In the genomic region with DNA sequence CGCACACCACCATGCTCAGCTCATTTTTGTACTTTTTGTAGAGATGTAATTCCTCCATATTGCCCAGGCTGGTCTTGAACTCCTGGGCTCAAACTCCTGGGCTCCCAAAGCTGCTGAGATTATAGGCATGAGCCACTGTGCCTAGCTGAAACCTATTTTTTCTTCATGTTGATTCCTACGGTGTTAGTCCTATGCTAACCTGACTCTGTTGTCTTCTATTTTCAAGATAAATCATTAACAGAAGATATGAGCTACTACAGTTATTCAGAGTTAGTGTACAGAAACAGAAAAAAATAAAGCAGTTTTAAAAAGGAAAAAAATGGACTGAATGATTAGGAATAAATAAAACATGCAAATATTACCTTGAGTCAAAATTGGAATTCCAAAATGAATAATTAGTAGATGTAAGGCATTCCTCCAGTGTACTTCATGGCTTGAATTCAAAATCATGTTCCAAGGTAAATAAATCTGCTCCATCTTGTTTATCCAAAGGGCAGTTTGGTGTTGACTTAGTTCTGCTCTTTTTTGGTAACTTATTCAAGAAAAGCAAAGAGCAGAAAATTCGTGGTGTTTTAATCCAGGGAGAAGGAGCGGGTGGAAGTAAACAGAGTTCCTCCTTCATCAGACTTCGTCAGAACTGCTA, we compare ENCODE assay signal across 33 cellular contexts.
DNase-seq lines count a peak whose midpoint lies in the region; ATAC-seq, FAIRE-seq and TF ChIP-seq lines count a peak whose summit lies in the region.
"Had no signal": no experiment of that assay in that cellular context is flagged by ENCODE, and none has a peak within 500 bp of the region (broad histone marks: within the 10 kb centered on the region; RNA-seq: fewer than 3 reads in every experiment).

No MANE protein-coding gene starts in this region.

- no peak overlapping the region for H3K27ac ChIP-seq in HEK293 (ENCODE audit: extremely low read depth, low read depth, low read length)
- H3K27ac ChIP-seq in kidney (ENCODE audit: low read depth in 2 of 2, low read length in 2 of 2), result peak overlapping the region in 1 of 2 donors; percentile 60
- peak overlapping the region; percentile 4 to 51 for H3K27ac ChIP-seq in testis
- H3K27ac ChIP-seq: BLaER1 treated with 17β-estradiol and CSF1 and Interleukin-3, amounts not matched to agents 10 nM and 100 nM; esophagus squamous epithelium; gastrocnemius medialis; SK-N-MC had no signal

- H3K36me3 Mint-ChIP-seq in natural killer cell treated with Interleukin-12 subunit alpha and Interleukin-12 subunit beta and Interleukin-15 and Interleukin-18, amount 100 ng/mL, for 72 hours, result no peaks in the 10 kb centered on the region
- H3K36me3 Mint-ChIP-seq: activated naive CD8-positive, alpha-beta T cell treated with anti-CD3 and anti-CD28 coated beads for 36 hours; brain; mesothelial cell of epicardium; type B pancreatic cell; WTC11 had no signal

- no peaks in the 10 kb centered on the region for H3K27me3 Mint-ChIP-seq in natural killer cell treated with Interleukin-12 subunit alpha and Interleukin-12 subunit beta and Interleukin-15 and Interleukin-18, amount 100 ng/mL, for 72 hours
- H3K27me3 Mint-ChIP-seq: activated T-cell treated with anti-CD3 and anti-CD28 coated beads, Interleukin-2, amount 50 U/mL, for 24 hours; progenitor cell of endocrine pancreas; type B pancreatic cell had no signal

- in situ Hi-C loops in astrocyte of the spinal cord (cut with HindIII; ENCODE audit: low sequenced_read_pairs) (no loop called here), HAP-1 (cut with MboI; ENCODE audit: low sequenced_read_pairs) (no loop called here)

- TF ChIP-seq CTCF in HEK293 (tag by site-specific recombination; IDR thresholded peaks at IDR 0.05) (no peak), astrocyte of the spinal cord (IDR thresholded peaks at IDR 0.05; ENCODE audit: low read depth, low read length) (no peak), kidney (IDR thresholded peaks at IDR 0.05; ENCODE audit: borderline replicate concordance, extremely low read depth, insufficient read depth) (no peak), testis (IDR thresholded peaks at IDR 0.05) (no peak)

- no peak for TF ChIP-seq POLR2A in testis (IDR thresholded peaks at IDR 0.05)

- no peak overlapping the region for H3K9ac ChIP-seq in kidney (ENCODE audit: low read length in 2 of 2)
- H3K9ac ChIP-seq: BLaER1 treated with 17β-estradiol and CSF1 and Interleukin-3, amounts not matched to agents 10 nM and 100 nM had no signal

- POLR2A ChIA-PET in HEK293 (lab: Yijun Ruan, JAX), result no interaction called here

- intact Hi-C loops in kidney (cut with DNase I), result no loop called here
- intact Hi-C loops in testis (cut with DNase I; ENCODE audit: low total_unique reads), result no loop called here

- DNase-seq in astrocyte of the spinal cord (ENCODE audit: low read depth, low spot score), result peak; percentile 7
- DNase-seq in kidney, result no peak
- DNase-seq in testis, result no peak
- DNase-seq in MG63, result no peak
- no peak for DNase-seq in HAP-1 (ENCODE audit: low spot score in 2 of 2)
- no peak for DNase-seq in natural killer cell treated with Interleukin-12 subunit alpha and Interleukin-12 subunit beta and Interleukin-15 and Interleukin-18, amount 100 ng/mL, for 72 hours (ENCODE audit: low spot score)
- no peak for DNase-seq in NCI-H2029 treated with DMSO at 0.1 percent for 48 hours (lab: John Stamatoyannopoulos, UW)
- DNase-seq: activated CD4-positive, alpha-beta T cell treated with anti-CD3 and anti-CD28 coated beads, Interleukin-2, amount 50 U/mL, for 1 hour; activated gamma-delta T cell; activated naive CD8-positive, alpha-beta T cell treated with anti-CD3 and anti-CD28 coated beads for 36 hours; activated T-cell treated with anti-CD3 and anti-CD28 coated beads, Interleukin-2, amount 50 U/mL, for 24 hours; DMS79; dorsolateral prefrontal cortex; esophagus squamous epithelium; gastrocnemius medialis; H9; left ventricle myocardium superior; NCI-H2029; NCI-H526; NK-92 treated with Interleukin-12 subunit alpha and Interleukin-12 subunit beta, amount 100 ng/mL, for 24 hours; stimulated activated CD4-positive, alpha-beta T cell treated with anti-CD3 and anti-CD28 coated beads, Interleukin-4, amount 100 ng/mL, for 24 hours; T-helper 1 cell had no signal

- WGBS in testis, 2 donors, result 62 to 63% methylated on average over 5 of the region's 5 CpGs

- H3K4me3 Mint-ChIP-seq in natural killer cell treated with Interleukin-12 subunit alpha and Interleukin-12 subunit beta and Interleukin-15 and Interleukin-18, amount 100 ng/mL, for 72 hours, result no peak overlapping the region
- H3K4me3 Mint-ChIP-seq: activated naive CD8-positive, alpha-beta T cell treated with anti-CD3 and anti-CD28 coated beads for 36 hours; activated T-cell treated with anti-CD3 and anti-CD28 coated beads, Interleukin-2, amount 50 U/mL, for 24 hours; brain; H9; mesothelial cell of epicardium; type B pancreatic cell; WTC11 had no signal

- FAIRE-seq in kidney (lab: Jason Lieb, UNC), result peak; percentile 44
- FAIRE-seq: endometrium, G401.6, K562 had no signal

- H3K27ac Mint-ChIP-seq in natural killer cell treated with Interleukin-12 subunit alpha and Interleukin-12 subunit beta and Interleukin-15 and Interleukin-18, amount 100 ng/mL, for 72 hours, result no peak overlapping the region
- H3K27ac Mint-ChIP-seq: activated naive CD8-positive, alpha-beta T cell treated with anti-CD3 and anti-CD28 coated beads for 36 hours; activated T-cell treated with anti-CD3 and anti-CD28 coated beads, Interleukin-2, amount 50 U/mL, for 24 hours; brain; H9; mesothelial cell of epicardium; progenitor cell of endocrine pancreas; type B pancreatic cell; WTC11 had no signal

- H3K27me3 ChIP-seq in testis (no peaks in the 10 kb centered on the region), MG63 (no peaks in the 10 kb centered on the region), HAP-1 (ENCODE audit: low read depth) (no peaks in the 10 kb centered on the region)
- H3K27me3 ChIP-seq: BLaER1 treated with 17β-estradiol and CSF1 and Interleukin-3, amounts not matched to agents 10 nM and 100 nM; dorsolateral prefrontal cortex; esophagus squamous epithelium; gastrocnemius medialis had no signal

- no peak for ATAC-seq in natural killer cell treated with Interleukin-12 subunit alpha and Interleukin-12 subunit beta and Interleukin-15 and Interleukin-18, amount 100 ng/mL, for 72 hours
- ATAC-seq: gastrocnemius medialis, K562, left ventricle myocardium superior, WTC11 had no signal

- H3K9me3 ChIP-seq in HEK293 (ENCODE audit: control insufficient read depth, insufficient read depth, low read depth, low read length) (no peaks in the 10 kb centered on the region), kidney (ENCODE audit: control insufficient read depth in 1 of 2, low read length in 2 of 2) (no peaks in the 10 kb centered on the region), testis (no peaks in the 10 kb centered on the region), MG63 (no peaks in the 10 kb centered on the region), HAP-1 (no peaks in the 10 kb centered on the region)
- H3K9me3 ChIP-seq: BLaER1 treated with 17β-estradiol and CSF1 and Interleukin-3, amounts not matched to agents 10 nM and 100 nM; esophagus squamous epithelium; gastrocnemius medialis had no signal

- CTCF ChIA-PET in HEK293 (lab: Yijun Ruan, JAX), result interaction anchor here (0.7 kb wide), 1 partner anchor 15 kb away, joined by 3 read pairs; no protein-coding TSS in a partner anchor

- H3K4me1 Mint-ChIP-seq in natural killer cell treated with Interleukin-12 subunit alpha and Interleukin-12 subunit beta and Interleukin-15 and Interleukin-18, amount 100 ng/mL, for 72 hours (ENCODE audit: low read depth in 2 of 2), result no peaks in the 10 kb centered on the region
- H3K4me1 Mint-ChIP-seq: activated naive CD8-positive, alpha-beta T cell treated with anti-CD3 and anti-CD28 coated beads for 36 hours; brain; H9; mesothelial cell of epicardium; WTC11 had no signal

- no peaks in the 10 kb centered on the region for H3K9me3 Mint-ChIP-seq in natural killer cell treated with Interleukin-12 subunit alpha and Interleukin-12 subunit beta and Interleukin-15 and Interleukin-18, amount 100 ng/mL, for 72 hours
- H3K9me3 Mint-ChIP-seq: activated naive CD8-positive, alpha-beta T cell treated with anti-CD3 and anti-CD28 coated beads for 36 hours; activated T-cell treated with anti-CD3 and anti-CD28 coated beads, Interleukin-2, amount 50 U/mL, for 24 hours; brain; H9; mesothelial cell of epicardium; type B pancreatic cell; WTC11 had no signal

- H3K4me3 ChIP-seq in HEK293 (ENCODE audit: low read depth, low read length), result no peak overlapping the region
- H3K4me3 ChIP-seq in astrocyte of the spinal cord (ENCODE audit: low read depth, low read length), result no peak overlapping the region
- H3K4me3 ChIP-seq in kidney (ENCODE audit: low read length in 2 of 2), result peak overlapping the region; percentile 4 to 33
- H3K4me3 ChIP-seq in testis, result no peak overlapping the region
- no peak overlapping the region for H3K4me3 ChIP-seq in MG63
- H3K4me3 ChIP-seq in HAP-1, result no peak overlapping the region
- H3K4me3 ChIP-seq: BLaER1 treated with 17β-estradiol and CSF1 and Interleukin-3, amounts not matched to agents 10 nM and 100 nM; dorsolateral prefrontal cortex; esophagus squamous epithelium; gastrocnemius medialis; K562; SK-N-MC had no signal

- no peaks in the 10 kb centered on the region for H3K4me1 ChIP-seq in HEK293 (ENCODE audit: control insufficient read depth, insufficient read depth, low read length)
- H3K4me1 ChIP-seq in kidney (ENCODE audit: control insufficient read depth in 1 of 2, insufficient read depth in 1 of 2, low read depth in 1 of 2, low read length in 2 of 2), result peaks cover 0 to 9% of the 10 kb centered on the region in 2 donors
- H3K4me1 ChIP-seq in testis, result no peaks in the 10 kb centered on the region
- peaks cover 20% of the 10 kb centered on the region for H3K4me1 ChIP-seq in HAP-1
- H3K4me1 ChIP-seq: BLaER1 treated with 17β-estradiol and CSF1 and Interleukin-3, amounts not matched to agents 10 nM and 100 nM; esophagus squamous epithelium; gastrocnemius medialis had no signal

- H3K36me3 ChIP-seq in HEK293 (ENCODE audit: control insufficient read depth in 2 of 2, insufficient read depth in 1 of 2, low read length in 2 of 2) (no peaks in the 10 kb centered on the region), kidney (ENCODE audit: control insufficient read depth in 1 of 2, insufficient read depth in 2 of 2, low read length in 2 of 2) (no peaks in the 10 kb centered on the region), testis (ENCODE audit: low read depth, missing control alignments) (no peaks in the 10 kb centered on the region), MG63 (no peaks in the 10 kb centered on the region), HAP-1 (replicated peaks) (no peaks in the 10 kb centered on the region)
- H3K36me3 ChIP-seq: BLaER1 treated with 17β-estradiol and CSF1 and Interleukin-3, amounts not matched to agents 10 nM and 100 nM; esophagus squamous epithelium; gastrocnemius medialis had no signal

TF ChIP-seq in HEK293, 187 proteins besides CTCF, POLR2A, EP300 and RAD21 (continues in another document):
- TF ChIP-seq ZNF184 (tag by site-specific recombination; IDR thresholded peaks at IDR 0.05) (no peak), FEZF1 (tag by site-specific recombination; IDR thresholded peaks at IDR 0.05) (peak; percentile 33; the same call in 1 of the 2 replicates)

Comparison
In these comparisons a context has a peak if more than half of its experiments do, and no peak if none do; other contexts are left out.
1. H3K4me3 ChIP-seq: peak in kidney (2 of 2); none in HEK293 (single experiment), astrocyte of the spinal cord (single experiment), testis (0 of 2), MG63 (single experiment) and HAP-1 (single experiment).